Comparison of ENCODE assay signal across 9 cellular contexts in the genomic region with DNA sequence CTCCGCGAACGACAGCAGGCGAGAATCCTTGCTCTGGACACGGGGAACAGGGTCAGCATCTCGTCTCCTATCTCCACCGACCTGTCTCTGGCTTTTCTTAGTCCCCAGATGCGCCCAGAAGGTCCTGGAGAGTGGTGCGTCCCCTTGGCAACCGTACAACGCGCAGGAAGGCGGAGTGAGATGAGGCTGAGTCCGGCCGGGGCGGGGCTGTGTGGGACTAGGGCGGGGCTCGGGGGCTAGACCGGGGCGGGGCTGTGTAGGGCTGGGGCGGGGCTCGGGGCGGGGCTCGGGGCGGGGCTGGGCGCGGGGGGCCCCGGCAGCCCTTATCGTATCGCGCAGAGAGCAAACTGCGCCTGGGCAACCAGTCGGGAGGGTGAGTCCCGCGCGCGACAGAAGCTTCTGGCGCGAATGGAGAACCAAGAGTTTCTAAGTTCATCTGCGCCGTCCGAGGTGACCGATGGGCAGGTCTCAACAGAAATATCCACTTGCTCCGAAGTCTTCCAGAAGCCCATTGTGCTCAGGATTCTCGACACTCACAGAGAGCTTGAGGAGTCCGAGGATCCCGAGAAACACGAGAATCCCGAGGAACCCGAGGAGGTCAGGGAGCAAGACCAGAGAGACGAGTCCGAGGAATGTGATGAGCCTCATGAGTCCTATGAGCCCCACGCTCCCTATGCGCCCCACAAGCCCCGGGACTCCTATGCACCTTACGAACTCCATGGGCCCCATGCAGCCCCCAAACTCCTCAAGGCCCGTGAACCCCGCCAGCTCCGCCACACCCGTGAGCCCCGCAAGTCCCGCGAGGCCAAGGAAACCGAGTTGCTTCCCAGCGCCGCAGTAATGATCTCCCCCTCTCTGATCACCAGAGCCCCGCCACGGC. TPM values are rescaled to one million over a fixed set of nuclear protein-coding genes. Genes with fewer than 3 reads are reported as not detected.
A peak's percentile ranks its signal among the peaks of the same experiment; 100 is the strongest.
DNase-seq lines count a peak whose midpoint lies in the region; ATAC-seq lines count a peak whose summit lies in the region.
"Had no signal": no experiment of that assay in that cellular context is flagged by ENCODE, and none has a peak within 500 bp of the region (broad histone marks: within the 10 kb centered on the region; RNA-seq: fewer than 3 reads in every experiment).

No MANE protein-coding gene starts in this region.

- CTCF ChIA-PET in activated CD4-positive, alpha-beta T cell treated with anti-CD3 and anti-CD28 coated beads for 36 hours (lab: Charles Lee) = interaction anchor here (0.7 to 2.7 kb wide), 3 partner anchors 14 to 374 kb away, joined by 3 to 12 read pairs (median 4); no protein-coding TSS in a partner anchor

- intact Hi-C loops in activated CD4-positive, alpha-beta T cell treated with anti-CD3 and anti-CD28 coated beads for 36 hours (cut with DNase I, micrococcal nuclease) = loop anchor here (1.0 to 5.0 kb wide), 9 partner anchors 14 to 678 kb away; partner anchors contain the start of genes PPAT (in 2 of the 2), SRP72 (in 2 of the 2), AASDH (in 1 of the 2) and EXOC1 (in 1 of the 2)

- ATAC-seq in HG03039 (IDR thresholded peaks at IDR 0.05; ENCODE audit: unreplicated experiment) = peak; percentile 98
- peak; percentile 99 for ATAC-seq in activated CD4-positive, alpha-beta T cell treated with anti-CD3 and anti-CD28 coated beads for 36 hours

- peak; percentile 72 for DNase-seq in NCI-H345 (lab: John Stamatoyannopoulos, UW)
- no peak for DNase-seq in NCI-H345 treated with DMSO at 0.1 percent for 48 hours (lab: John Stamatoyannopoulos, UW; ENCODE audit: unreplicated experiment)
- peak; percentile 57 for DNase-seq in NCI-H2227 treated with DMSO at 0.1 percent for 48 hours (lab: John Stamatoyannopoulos, UW)
- peak; percentile 92 for DNase-seq in activated CD4-positive, alpha-beta T cell treated with anti-CD3 and anti-CD28 coated beads for 36 hours
- peak; percentile 93 for DNase-seq in left kidney (ENCODE audit: low read depth, low spot score)
- DNase-seq in stimulated activated CD4-positive, alpha-beta T cell treated with anti-CD3 and anti-CD28 coated beads, Interleukin-1b, Interleukin-23, amount 100 ng/mL, for 1 hour (ENCODE audit: low read depth in 2 of 2) = peak; percentile 50 to 67

- H3K4me1 Mint-ChIP-seq in activated CD4-positive, alpha-beta T cell treated with anti-CD3 and anti-CD28 coated beads for 36 hours = peaks cover 3% of the 10 kb centered on the region

- H3K27ac Mint-ChIP-seq in activated CD4-positive, alpha-beta T cell treated with anti-CD3 and anti-CD28 coated beads for 36 hours = peak overlapping the region; percentile 11

- peaks cover 3% of the 10 kb centered on the region for H3K27me3 Mint-ChIP-seq in activated CD4-positive, alpha-beta T cell treated with anti-CD3 and anti-CD28 coated beads for 36 hours

- H3K27ac ChIP-seq in cingulate gyrus (ENCODE audit: low read depth, low read length) = peak overlapping the region; percentile 26
- H3K27ac ChIP-seq: C4-2B had no signal

- H3K36me3 Mint-ChIP-seq in activated CD4-positive, alpha-beta T cell treated with anti-CD3 and anti-CD28 coated beads for 36 hours (ENCODE audit: low read depth) = no peaks in the 10 kb centered on the region

- H3K4me3 Mint-ChIP-seq in activated CD4-positive, alpha-beta T cell treated with anti-CD3 and anti-CD28 coated beads for 36 hours = no peak overlapping the region

- no peaks in the 10 kb centered on the region for H3K9me3 Mint-ChIP-seq in activated CD4-positive, alpha-beta T cell treated with anti-CD3 and anti-CD28 coated beads for 36 hours (ENCODE audit: low read depth)

- POLR2A ChIA-PET in activated CD4-positive, alpha-beta T cell treated with anti-CD3 and anti-CD28 coated beads for 36 hours (lab: Charles Lee) = interaction anchor here (0.5 to 1.0 kb wide), 4 partner anchors 24 to 582 kb away, joined by 3 to 4 read pairs (median 4); no protein-coding TSS in a partner anchor

RNA-seq across cellular contexts. Expression of gene ARL9, which starts 24.9 kb away (rescaled TPM):
- total RNA-seq in activated CD4-positive, alpha-beta T cell treated with anti-CD3 and anti-CD28 coated beads for 36 hours = under 1 TPM; 0.25 to 0.37 TPM
